ENCODE assay signal across 2 cellular contexts in the genomic region with DNA sequence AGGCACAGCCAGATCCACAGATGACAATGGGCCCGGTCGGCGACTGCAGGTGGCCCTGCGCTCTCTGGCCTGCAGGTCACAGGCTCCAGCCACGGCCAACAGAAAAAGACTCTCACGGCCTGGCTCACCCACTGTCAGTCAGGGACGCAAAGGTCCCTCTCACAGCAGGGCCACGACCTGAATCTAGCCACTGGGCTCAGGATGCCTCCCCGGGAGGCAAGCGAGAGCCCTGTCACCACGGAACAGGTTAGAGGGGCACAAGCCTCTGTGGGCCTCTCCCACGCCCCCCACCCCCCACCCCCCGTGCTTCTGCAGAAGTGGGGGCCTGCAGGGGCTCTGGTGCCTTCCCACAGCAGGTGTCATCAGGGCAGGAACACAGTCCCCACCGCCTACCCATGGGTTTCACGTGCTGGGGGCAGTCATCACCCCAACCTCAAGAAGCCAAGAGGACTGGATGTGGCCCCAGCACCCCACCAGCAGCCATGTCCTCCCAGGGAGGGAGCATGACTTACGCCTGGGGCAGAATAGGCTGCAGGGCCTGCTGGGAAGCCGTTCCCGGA.
TF ChIP-seq lines count a peak whose summit lies in the region.

No MANE protein-coding gene starts in this region.

TF ChIP-seq in K562, 482 proteins besides CTCF, POLR2A, EP300 and RAD21 (continues in another document):
- TF ChIP-seq ZNF766 (CRISPR knock-in tag; conservative IDR thresholded peaks at IDR 0.05) (no peak), IRF2 (CRISPR knock-in tag; IDR thresholded peaks at IDR 0.05) (no peak), E2F3 (CRISPR knock-in tag; IDR thresholded peaks at IDR 0.05) (no peak), ETV5 (CRISPR knock-in tag; IDR thresholded peaks at IDR 0.05; ENCODE audit: low read depth) (no peak), YY1 (IDR thresholded peaks at IDR 0.05; ENCODE audit: borderline replicate concordance in 1 of 3, control insufficient read depth in 1 of 3, extremely low read depth in 1 of 3, insufficient read depth in 3 of 3, insufficient read length in 1 of 3, insufficient replicate concordance in 2 of 3, low read depth in 1 of 3, low read length in 2 of 3) (no peak), AFF1 (IDR thresholded peaks at IDR 0.05; ENCODE audit: low read depth in 1 of 2, partially characterized antibody in 2 of 2) (no peak), CREM (IDR thresholded peaks at IDR 0.05; ENCODE audit: low read depth) (peak; percentile 2), RBM25 (IDR thresholded peaks at IDR 0.05; ENCODE audit: low read depth, low read length, severe bottlenecking) (no peak), ZNF212 (CRISPR knock-in tag; IDR thresholded peaks at IDR 0.05) (no peak), HIVEP1 (CRISPR knock-in tag; IDR thresholded peaks at IDR 0.05) (peak; percentile 34; the same call in 1 of the 2 replicates), SRF (CRISPR knock-in tag; IDR thresholded peaks at IDR 0.05) (no peak), NR2C2 (CRISPR knock-in tag; IDR thresholded peaks at IDR 0.05) (no peak), NR2C2 (tag; IDR thresholded peaks at IDR 0.05) (peak; percentile 77), TAF1 (IDR thresholded peaks at IDR 0.05; ENCODE audit: control insufficient read depth, extremely low read depth, insufficient read depth, low read length, severe bottlenecking) (peak; percentile 13), PRMT5 (CRISPR knock-in tag; IDR thresholded peaks at IDR 0.05) (no peak), ZBTB33 (CRISPR knock-in tag; IDR thresholded peaks at IDR 0.05) (no peak), MCM5 (IDR thresholded peaks at IDR 0.05; ENCODE audit: low read depth) (no peak), TEAD4 (IDR thresholded peaks at IDR 0.05; ENCODE audit: low read length) (no peak), TEAD4 (CRISPR knock-in tag; IDR thresholded peaks at IDR 0.05; ENCODE audit: borderline replicate concordance) (no peak), TCF3 (CRISPR knock-in tag; IDR thresholded peaks at IDR 0.05) (no peak), HNRNPH1 (optimal IDR thresholded peaks at IDR 0.05; ENCODE audit: low read depth, low read length) (no peak), GTF2A2 (tag; IDR thresholded peaks at IDR 0.05) (no peak)
- TF ChIP-seq, protein P1, sequence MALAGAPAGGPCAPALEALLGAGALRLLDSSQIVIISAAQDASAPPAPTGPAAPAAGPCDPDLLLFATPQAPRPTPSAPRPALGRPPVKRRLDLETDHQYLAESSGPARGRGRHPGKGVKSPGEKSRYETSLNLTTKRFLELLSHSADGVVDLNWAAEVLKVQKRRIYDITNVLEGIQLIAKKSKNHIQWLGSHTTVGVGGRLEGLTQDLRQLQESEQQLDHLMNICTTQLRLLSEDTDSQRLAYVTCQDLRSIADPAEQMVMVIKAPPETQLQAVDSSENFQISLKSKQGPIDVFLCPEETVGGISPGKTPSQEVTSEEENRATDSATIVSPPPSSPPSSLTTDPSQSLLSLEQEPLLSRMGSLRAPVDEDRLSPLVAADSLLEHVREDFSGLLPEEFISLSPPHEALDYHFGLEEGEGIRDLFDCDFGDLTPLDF (CRISPR knock-in tag; IDR thresholded peaks at IDR 0.05): peak; percentile 29; the same call in 1 of the 2 replicates
- TF ChIP-seq, protein P2, sequence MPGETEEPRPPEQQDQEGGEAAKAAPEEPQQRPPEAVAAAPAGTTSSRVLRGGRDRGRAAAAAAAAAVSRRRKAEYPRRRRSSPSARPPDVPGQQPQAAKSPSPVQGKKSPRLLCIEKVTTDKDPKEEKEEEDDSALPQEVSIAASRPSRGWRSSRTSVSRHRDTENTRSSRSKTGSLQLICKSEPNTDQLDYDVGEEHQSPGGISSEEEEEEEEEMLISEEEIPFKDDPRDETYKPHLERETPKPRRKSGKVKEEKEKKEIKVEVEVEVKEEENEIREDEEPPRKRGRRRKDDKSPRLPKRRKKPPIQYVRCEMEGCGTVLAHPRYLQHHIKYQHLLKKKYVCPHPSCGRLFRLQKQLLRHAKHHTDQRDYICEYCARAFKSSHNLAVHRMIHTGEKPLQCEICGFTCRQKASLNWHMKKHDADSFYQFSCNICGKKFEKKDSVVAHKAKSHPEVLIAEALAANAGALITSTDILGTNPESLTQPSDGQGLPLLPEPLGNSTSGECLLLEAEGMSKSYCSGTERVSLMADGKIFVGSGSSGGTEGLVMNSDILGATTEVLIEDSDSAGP (CRISPR knock-in tag; IDR thresholded peaks at IDR 0.05): no peak

TF ChIP-seq in HepG2, 621 proteins besides CTCF, POLR2A, EP300 and RAD21:
- TF ChIP-seq ZFX (CRISPR knock-in tag; IDR thresholded peaks at IDR 0.05; ENCODE audit: low read depth) (peak; percentile 60), ZNF883 (CRISPR knock-in tag; IDR thresholded peaks at IDR 0.05; ENCODE audit: not compliant biosample characterization) (no peak), ZNF558 (CRISPR knock-in tag; IDR thresholded peaks at IDR 0.05; ENCODE audit: borderline replicate concordance) (0 out of 2 replicates have a peak, but pooled peaks have one; percentile 51), SIN3A (IDR thresholded peaks at IDR 0.05; ENCODE audit: borderline replicate concordance, low read depth, low read length) (0 out of 2 replicates have a peak, but pooled peaks have one; percentile 20), ZNF274 (CRISPR knock-in tag; IDR thresholded peaks at IDR 0.05) (0 out of 2 replicates have a peak, but pooled peaks have one; percentile 5), ZNF343 (CRISPR knock-in tag; IDR thresholded peaks at IDR 0.05) (no peak), THAP8 (CRISPR knock-in tag; IDR thresholded peaks at IDR 0.05; ENCODE audit: borderline replicate concordance) (no peak), ZNF678 (CRISPR knock-in tag; IDR thresholded peaks at IDR 0.05) (0 out of 2 replicates have a peak, but pooled peaks have one; percentile 9), KDM1A (CRISPR knock-in tag; IDR thresholded peaks at IDR 0.05) (no peak), SKIL (CRISPR knock-in tag; IDR thresholded peaks at IDR 0.05; ENCODE audit: borderline replicate concordance) (0 out of 2 replicates have a peak, but pooled peaks have one; percentile 1), SRSF9 (IDR thresholded peaks at IDR 0.05; ENCODE audit: borderline replicate concordance, insufficient read depth, low read depth, low read length, poor library complexity, severe bottlenecking) (no peak), PHF20 (CRISPR knock-in tag; IDR thresholded peaks at IDR 0.05) (0 out of 2 replicates have a peak, but pooled peaks have one; percentile 17), SOX13 (IDR thresholded peaks at IDR 0.05) (0 out of 2 replicates have a peak, but pooled peaks have one; percentile 3), SOX13 (CRISPR knock-in tag; conservative IDR thresholded peaks at IDR 0.05 in 1 of 2, IDR thresholded peaks at IDR 0.05 in 1 of 2) (no peak), ZNF44 (CRISPR knock-in tag; IDR thresholded peaks at IDR 0.05) (0 out of 2 replicates have a peak, but pooled peaks have one; percentile 7), HOXA7 (CRISPR knock-in tag; IDR thresholded peaks at IDR 0.05) (no peak), TEAD3 (CRISPR knock-in tag; optimal IDR thresholded peaks at IDR 0.05; ENCODE audit: borderline replicate concordance) (no peak), NR0B2 (CRISPR knock-in tag; IDR thresholded peaks at IDR 0.05) (0 out of 2 replicates have a peak, but pooled peaks have one; percentile 4), ZNF790 (CRISPR knock-in tag; IDR thresholded peaks at IDR 0.05; ENCODE audit: borderline replicate concordance) (0 out of 2 replicates have a peak, but pooled peaks have one; percentile 3), CAMTA2 (CRISPR knock-in tag; IDR thresholded peaks at IDR 0.05; ENCODE audit: borderline replicate concordance) (0 out of 2 replicates have a peak, but pooled peaks have one; percentile 7)
- TF ChIP-seq, protein P3, sequence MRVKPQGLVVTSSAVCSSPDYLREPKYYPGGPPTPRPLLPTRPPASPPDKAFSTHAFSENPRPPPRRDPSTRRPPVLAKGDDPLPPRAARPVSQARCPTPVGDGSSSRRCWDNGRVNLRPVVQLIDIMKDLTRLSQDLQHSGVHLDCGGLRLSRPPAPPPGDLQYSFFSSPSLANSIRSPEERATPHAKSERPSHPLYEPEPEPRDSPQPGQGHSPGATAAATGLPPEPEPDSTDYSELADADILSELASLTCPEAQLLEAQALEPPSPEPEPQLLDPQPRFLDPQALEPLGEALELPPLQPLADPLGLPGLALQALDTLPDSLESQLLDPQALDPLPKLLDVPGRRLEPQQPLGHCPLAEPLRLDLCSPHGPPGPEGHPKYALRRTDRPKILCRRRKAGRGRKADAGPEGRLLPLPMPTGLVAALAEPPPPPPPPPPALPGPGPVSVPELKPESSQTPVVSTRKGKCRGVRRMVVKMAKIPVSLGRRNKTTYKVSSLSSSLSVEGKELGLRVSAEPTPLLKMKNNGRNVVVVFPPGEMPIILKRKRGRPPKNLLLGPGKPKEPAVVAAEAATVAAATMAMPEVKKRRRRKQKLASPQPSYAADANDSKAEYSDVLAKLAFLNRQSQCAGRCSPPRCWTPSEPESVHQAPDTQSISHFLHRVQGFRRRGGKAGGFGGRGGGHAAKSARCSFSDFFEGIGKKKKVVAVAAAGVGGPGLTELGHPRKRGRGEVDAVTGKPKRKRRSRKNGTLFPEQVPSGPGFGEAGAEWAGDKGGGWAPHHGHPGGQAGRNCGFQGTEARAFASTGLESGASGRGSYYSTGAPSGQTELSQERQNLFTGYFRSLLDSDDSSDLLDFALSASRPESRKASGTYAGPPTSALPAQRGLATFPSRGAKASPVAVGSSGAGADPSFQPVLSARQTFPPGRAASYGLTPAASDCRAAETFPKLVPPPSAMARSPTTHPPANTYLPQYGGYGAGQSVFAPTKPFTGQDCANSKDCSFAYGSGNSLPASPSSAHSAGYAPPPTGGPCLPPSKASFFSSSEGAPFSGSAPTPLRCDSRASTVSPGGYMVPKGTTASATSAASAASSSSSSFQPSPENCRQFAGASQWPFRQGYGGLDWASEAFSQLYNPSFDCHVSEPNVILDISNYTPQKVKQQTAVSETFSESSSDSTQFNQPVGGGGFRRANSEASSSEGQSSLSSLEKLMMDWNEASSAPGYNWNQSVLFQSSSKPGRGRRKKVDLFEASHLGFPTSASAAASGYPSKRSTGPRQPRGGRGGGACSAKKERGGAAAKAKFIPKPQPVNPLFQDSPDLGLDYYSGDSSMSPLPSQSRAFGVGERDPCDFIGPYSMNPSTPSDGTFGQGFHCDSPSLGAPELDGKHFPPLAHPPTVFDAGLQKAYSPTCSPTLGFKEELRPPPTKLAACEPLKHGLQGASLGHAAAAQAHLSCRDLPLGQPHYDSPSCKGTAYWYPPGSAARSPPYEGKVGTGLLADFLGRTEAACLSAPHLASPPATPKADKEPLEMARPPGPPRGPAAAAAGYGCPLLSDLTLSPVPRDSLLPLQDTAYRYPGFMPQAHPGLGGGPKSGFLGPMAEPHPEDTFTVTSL (CRISPR knock-in tag; IDR thresholded peaks at IDR 0.05; ENCODE audit: borderline replicate concordance): 0 out of 2 replicates have a peak, but pooled peaks have one; percentile 10
TF ChIP-seq in HepG2: peak in this region for 13.
